1 cellular context compared by ENCODE assay signal in genomic region chr1:226882631-226883409, GRCh38.
TF ChIP-seq lines count a peak whose summit lies in the region.

No MANE protein-coding gene starts in this region.

TF ChIP-seq in GM12878, 131 proteins besides CTCF, POLR2A, EP300 and RAD21 (continued from another document and continues in another):
- TF ChIP-seq CEBPZ (IDR thresholded peaks at IDR 0.05; ENCODE audit: low read depth, low read length) = no peak
- TF ChIP-seq SKIL (IDR thresholded peaks at IDR 0.05; ENCODE audit: low read depth, poor library complexity, severe bottlenecking) = peak; percentile 52
- TF ChIP-seq CUX1 (IDR thresholded peaks at IDR 0.05; ENCODE audit: insufficient replicate concordance, low read depth, low read length) = no peak
- TF ChIP-seq TCF12 (IDR thresholded peaks at IDR 0.05; ENCODE audit: low read depth, low read length) = no peak
- TF ChIP-seq BRCA1 (IDR thresholded peaks at IDR 0.05; ENCODE audit: low read depth, low read length) = no peak
- no peak for TF ChIP-seq REST (IDR thresholded peaks at IDR 0.05; ENCODE audit: low read depth, low read length)
- TF ChIP-seq NR2C2 (IDR thresholded peaks at IDR 0.05; ENCODE audit: borderline replicate concordance, control insufficient read depth, insufficient read length, low read depth) = no peak
- TF ChIP-seq MLLT1 (IDR thresholded peaks at IDR 0.05) = peak; percentile 56; the same call in 1 of the 2 replicates
- no peak for TF ChIP-seq NRF1 (conservative IDR thresholded peaks at IDR 0.05; ENCODE audit: low read depth, low read length)
- no peak for TF ChIP-seq E4F1 (IDR thresholded peaks at IDR 0.05; ENCODE audit: borderline replicate concordance, partially characterized antibody)
- no peak for TF ChIP-seq HSF1 (IDR thresholded peaks at IDR 0.05; ENCODE audit: low read depth, low read length)
- TF ChIP-seq NFXL1 (IDR thresholded peaks at IDR 0.05; ENCODE audit: borderline replicate concordance) = no peak
- peak; percentile 23; the same call in 1 of the 2 replicates for TF ChIP-seq TAF1 (IDR thresholded peaks at IDR 0.05; ENCODE audit: borderline replicate concordance, low read depth, low read length)
- no peak; the same call in 1 of the 2 replicates for TF ChIP-seq PKNOX1 (IDR thresholded peaks at IDR 0.05)
- no peak for TF ChIP-seq E2F8 (IDR thresholded peaks at IDR 0.05; ENCODE audit: low read depth, partially characterized antibody)
- TF ChIP-seq MXI1 (IDR thresholded peaks at IDR 0.05; ENCODE audit: low read depth, low read length) = peak; percentile 75
- TF ChIP-seq SMAD5 (IDR thresholded peaks at IDR 0.05; ENCODE audit: low read depth) = no peak
- TF ChIP-seq HDGF (IDR thresholded peaks at IDR 0.05) = no peak
- no peak for TF ChIP-seq POLR2AphosphoS2 (IDR thresholded peaks at IDR 0.05; ENCODE audit: low read depth, low read length)
- TF ChIP-seq ZNF274 (IDR thresholded peaks at IDR 0.05; ENCODE audit: insufficient read depth, insufficient read length) = no peak
- TF ChIP-seq KDM1A (IDR thresholded peaks at IDR 0.05; ENCODE audit: borderline replicate concordance) = no peak
- TF ChIP-seq TCF3 (IDR thresholded peaks at IDR 0.05; ENCODE audit: borderline replicate concordance, insufficient read depth, low read depth, low read length) = no peak
- no peak for TF ChIP-seq SMARCA5 (IDR thresholded peaks at IDR 0.05)
- no peak for TF ChIP-seq CBX5 (IDR thresholded peaks at IDR 0.05; ENCODE audit: low read depth)
